ENCODE assay signal across 14 cellular contexts in genomic region chr1:41479000-41479807, GRCh38. TPM values are rescaled to one million over a fixed set of nuclear protein-coding genes. Genes with fewer than 3 reads are reported as not detected.
DNase-seq lines count a peak whose midpoint lies in the region; ATAC-seq and TF ChIP-seq lines count a peak whose summit lies in the region.
"Had no signal": no experiment of that assay in that cellular context is flagged by ENCODE, and none has a peak within 500 bp of the region (broad histone marks: within the 10 kb centered on the region; RNA-seq: fewer than 3 reads in every experiment).

No MANE protein-coding gene starts in this region.

- no peaks in the 10 kb centered on the region for H3K9me3 Mint-ChIP-seq in activated CD8-positive, alpha-beta T cell treated with anti-CD3 and anti-CD28 coated beads, Interleukin-2, amount 10 ng/mL, durations not matched to agents 7 days and 5 days (ENCODE audit: insufficient read depth)
- H3K9me3 Mint-ChIP-seq: activated CD4-positive, alpha-beta T cell treated with anti-CD3 and anti-CD28 coated beads, Interleukin-2, amount 10 ng/mL, durations not matched to agents 7 days and 5 days had no signal

- H3K27ac ChIP-seq in BLaER1 (no peak overlapping the region), heart left ventricle (peak overlapping the region in 2 of 12 donors; percentile 21 to 42)
- H3K27ac ChIP-seq: colonic mucosa had no signal

- intact Hi-C loops in heart left ventricle (cut with DNase I): no loop called here
- intact Hi-C loops in posterior vena cava (cut with DNase I): no loop called here

- peaks cover 3% of the 10 kb centered on the region for H3K4me1 Mint-ChIP-seq in activated CD8-positive, alpha-beta T cell treated with anti-CD3 and anti-CD28 coated beads, Interleukin-2, amount 10 ng/mL, durations not matched to agents 7 days and 5 days (ENCODE audit: low read depth)
- H3K4me1 Mint-ChIP-seq: activated CD4-positive, alpha-beta T cell treated with anti-CD3 and anti-CD28 coated beads, Interleukin-2, amount 10 ng/mL, durations not matched to agents 7 days and 5 days had no signal

- H3K4me3 Mint-ChIP-seq in activated CD8-positive, alpha-beta T cell treated with anti-CD3 and anti-CD28 coated beads, Interleukin-2, amount 10 ng/mL, durations not matched to agents 7 days and 5 days: no peak overlapping the region
- H3K4me3 Mint-ChIP-seq: activated CD4-positive, alpha-beta T cell treated with anti-CD3 and anti-CD28 coated beads, Interleukin-2, amount 10 ng/mL, durations not matched to agents 7 days and 5 days had no signal

- no peaks in the 10 kb centered on the region for H3K27me3 ChIP-seq in BLaER1
- H3K27me3 ChIP-seq in heart left ventricle: no peaks in the 10 kb centered on the region
- H3K27me3 ChIP-seq: colonic mucosa had no signal

- TF ChIP-seq CTCF in heart left ventricle (IDR thresholded peaks at IDR 0.05): no peak

- H3K36me3 ChIP-seq in BLaER1 (no peaks in the 10 kb centered on the region), heart left ventricle (no peaks in the 10 kb centered on the region)
- H3K36me3 ChIP-seq: colonic mucosa had no signal

- H3K27me3 Mint-ChIP-seq in activated CD8-positive, alpha-beta T cell treated with anti-CD3 and anti-CD28 coated beads, Interleukin-2, amount 10 ng/mL, durations not matched to agents 7 days and 5 days (ENCODE audit: low read depth): no peaks in the 10 kb centered on the region
- H3K27me3 Mint-ChIP-seq: activated CD4-positive, alpha-beta T cell treated with anti-CD3 and anti-CD28 coated beads, Interleukin-2, amount 10 ng/mL, durations not matched to agents 7 days and 5 days had no signal

- TF ChIP-seq POLR2A in heart left ventricle (IDR thresholded peaks at IDR 0.05): no peak

- ATAC-seq in heart left ventricle (peak; percentile 27 to 59 (median 32)), HG03460 (IDR thresholded peaks at IDR 0.05; ENCODE audit: unreplicated experiment) (no peak)
- no peak for ATAC-seq in activated CD8-positive, alpha-beta T cell treated with anti-CD3 and anti-CD28 coated beads, Interleukin-2, amount 10 ng/mL, durations not matched to agents 7 days and 5 days
- ATAC-seq: HCT116 had no signal

- H3K4me3 ChIP-seq in BLaER1 (no peak overlapping the region), heart left ventricle (no peak overlapping the region)
- H3K4me3 ChIP-seq: colonic mucosa had no signal

- no peak overlapping the region for H3K27ac Mint-ChIP-seq in activated CD8-positive, alpha-beta T cell treated with anti-CD3 and anti-CD28 coated beads, Interleukin-2, amount 10 ng/mL, durations not matched to agents 7 days and 5 days

- POLR2A ChIA-PET in activated CD8-positive, alpha-beta T cell treated with anti-CD3 and anti-CD28 coated beads, Interleukin-2, amount 10 ng/mL, durations not matched to agents 7 days and 5 days (lab: Charles Lee): no interaction called here

- no peaks in the 10 kb centered on the region for H4K20me1 ChIP-seq in BLaER1

- no peaks in the 10 kb centered on the region for H3K36me3 Mint-ChIP-seq in activated CD8-positive, alpha-beta T cell treated with anti-CD3 and anti-CD28 coated beads, Interleukin-2, amount 10 ng/mL, durations not matched to agents 7 days and 5 days (ENCODE audit: low read depth)

- DNase-seq in amniotic epithelial cell (ENCODE audit: low read depth): peak; percentile 62
- DNase-seq in heart left ventricle: peak in 4 of 5 donors; percentile 51 to 81 (median 79)
- DNase-seq in posterior vena cava (ENCODE audit: low spot score): peak; percentile 86
- no peak for DNase-seq in NCI-H345 (lab: John Stamatoyannopoulos, UW)
- DNase-seq in activated CD8-positive, alpha-beta T cell treated with anti-CD3 and anti-CD28 coated beads, Interleukin-2, amount 10 ng/mL, durations not matched to agents 7 days and 5 days: no peak
- DNase-seq in COLO829 (ENCODE audit: low spot score): no peak
- DNase-seq: activated CD4-positive, alpha-beta T cell treated with anti-CD3 and anti-CD28 coated beads, Interleukin-2, amount 10 ng/mL, durations not matched to agents 7 days and 5 days; activated effector memory CD4-positive, alpha-beta T cell treated with Interleukin-2 at 50 U/mL for 16 hours; colonic mucosa; T-helper 2 cell had no signal

- H3K9me3 ChIP-seq in BLaER1 (no peaks in the 10 kb centered on the region), heart left ventricle (no peaks in the 10 kb centered on the region)
- H3K9me3 ChIP-seq: colonic mucosa had no signal

- H3K9ac ChIP-seq in BLaER1: no peak overlapping the region

- CTCF ChIA-PET in activated CD8-positive, alpha-beta T cell treated with anti-CD3 and anti-CD28 coated beads, Interleukin-2, amount 10 ng/mL, durations not matched to agents 7 days and 5 days (lab: Charles Lee): interaction anchor here (3.3 kb wide), 1 partner anchor 13 kb away, joined by 12 read pairs; no protein-coding TSS in a partner anchor

- peak overlapping the region; percentile 31 for H3K4me2 ChIP-seq in BLaER1

- H3K4me1 ChIP-seq in BLaER1 (peaks cover 51% of the 10 kb centered on the region), heart left ventricle (peaks cover 0 to 69% (median 44%) of the 10 kb centered on the region in 12 donors)

- WGBS in heart left ventricle, 4 donors: 49 to 60% (median 58%) methylated on average over 18 to 19 of the region's 19 CpGs

RNA-seq across cellular contexts. Expression of gene EDN2, which starts 5.3 kb away (rescaled TPM):
- total RNA-seq in heart left ventricle: 1 to 10 TPM in 3 of 9 donors, under 1 TPM in 2, not detected in 4; 0.37 to 3.5 (median 1.9) TPM
- 1 to 10 TPM in 1 of 2 donors, under 1 TPM in 1; 0.23 to 2.6 TPM for polyA plus RNA-seq in heart left ventricle
- total RNA-seq in posterior vena cava: not detected
- total RNA-seq in activated CD8-positive, alpha-beta T cell treated with anti-CD3 and anti-CD28 coated beads, Interleukin-2, amount 10 ng/mL, durations not matched to agents 7 days and 5 days: not detected
- total RNA-seq: activated CD4-positive, alpha-beta T cell treated with anti-CD3 and anti-CD28 coated beads, Interleukin-2, amount 10 ng/mL, durations not matched to agents 7 days and 5 days had no signal
- polyA plus RNA-seq: neural cell had no signal

Comparison
In these comparisons a context has a peak if more than half of its experiments do, and no peak if none do; other contexts are left out.
1. DNase-seq: peak in amniotic epithelial cell (single experiment), heart left ventricle (4 of 5) and posterior vena cava (single experiment); none in NCI-H345 (single experiment), activated CD8-positive, alpha-beta T cell treated with anti-CD3 and anti-CD28 coated beads, Interleukin-2, amount 10 ng/mL, durations not matched to agents 7 days and 5 days (single experiment) and COLO829 (single experiment).
2. ATAC-seq: peak in heart left ventricle (4 of 4); none in HG03460 (single experiment) and activated CD8-positive, alpha-beta T cell treated with anti-CD3 and anti-CD28 coated beads, Interleukin-2, amount 10 ng/mL, durations not matched to agents 7 days and 5 days (single experiment).